8 cellular contexts compared by ENCODE assay signal in genomic region chr12:6295187-6295811, GRCh38. TPM values are rescaled to one million over a fixed set of nuclear protein-coding genes. Genes with fewer than 3 reads are reported as not detected.
DNase-seq lines count a peak whose midpoint lies in the region; ATAC-seq and TF ChIP-seq lines count a peak whose summit lies in the region.

No MANE protein-coding gene starts in this region.

- H3K27ac ChIP-seq in muscle layer of duodenum (ENCODE audit: low read length) (peak overlapping the region; percentile 95), esophagus muscularis mucosa (replicated peaks in 1 of 4) (peak overlapping the region in 1 of 4 donors; percentile 11)

- H3K27me3 ChIP-seq in muscle layer of duodenum (ENCODE audit: low read depth, low read length) (no peaks in the 10 kb centered on the region), esophagus muscularis mucosa (no peaks in the 10 kb centered on the region)

- no peak for TF ChIP-seq POLR2A in esophagus muscularis mucosa (IDR thresholded peaks at IDR 0.05; ENCODE audit: low read depth)

- peaks cover 0 to 6% of the 10 kb centered on the region in 2 donors for H3K4me1 ChIP-seq in muscle layer of duodenum (ENCODE audit: control insufficient read depth in 1 of 2, insufficient read depth in 2 of 2, low read length in 2 of 2)
- H3K4me1 ChIP-seq in esophagus muscularis mucosa = peaks cover 13 to 19% (median 17%) of the 10 kb centered on the region in 4 donors

- H3K4me3 ChIP-seq in muscle layer of duodenum (ENCODE audit: low read depth in 1 of 2, low read length in 2 of 2) = no peak overlapping the region
- no peak overlapping the region for H3K4me3 ChIP-seq in esophagus muscularis mucosa

- H3K36me3 ChIP-seq in muscle layer of duodenum (ENCODE audit: control insufficient read depth in 1 of 2, insufficient read depth in 2 of 2, low read length in 2 of 2) = no peaks in the 10 kb centered on the region
- H3K36me3 ChIP-seq in esophagus muscularis mucosa = no peaks in the 10 kb centered on the region

- peak overlapping the region; percentile 98 for H3K27ac Mint-ChIP-seq in Calu3 (ENCODE audit: unreplicated experiment)
- peak overlapping the region; percentile 95 for H3K27ac Mint-ChIP-seq in endothelial cell (ENCODE audit: unreplicated experiment)

- H3K27me3 Mint-ChIP-seq in Calu3 (ENCODE audit: unreplicated experiment) (no peaks in the 10 kb centered on the region), endothelial cell (ENCODE audit: unreplicated experiment) (peaks cover 13% of the 10 kb centered on the region)

- CTCF ChIA-PET in Calu3 (lab: Charles Lee) = interaction anchor here (0.5 to 1.6 kb wide), 13 partner anchors 10 to 1437 kb away, joined by 3 to 17 read pairs (median 4); no protein-coding TSS in a partner anchor

- 70% methylated on average over 5 of the region's 5 CpGs for WGBS in esophagus muscularis mucosa

- peaks cover 16% of the 10 kb centered on the region for H3K36me3 Mint-ChIP-seq in Calu3 (ENCODE audit: insufficient read depth, unreplicated experiment)
- H3K36me3 Mint-ChIP-seq in endothelial cell (ENCODE audit: low read depth, unreplicated experiment) = no peaks in the 10 kb centered on the region

- H3K4me3 Mint-ChIP-seq in Calu3 (ENCODE audit: low read depth, unreplicated experiment) = peak overlapping the region; percentile 12
- peak overlapping the region; percentile 34 for H3K4me3 Mint-ChIP-seq in endothelial cell (ENCODE audit: unreplicated experiment)

- BruUV-seq in Calu3 (replicated peaks; lab: Mats Ljungman, UMichigan) = no TSS peak

- no peaks in the 10 kb centered on the region for H3K9me3 Mint-ChIP-seq in Calu3 (ENCODE audit: low read depth, unreplicated experiment)
- H3K9me3 Mint-ChIP-seq in endothelial cell (ENCODE audit: unreplicated experiment) = peaks cover 5% of the 10 kb centered on the region

- no peak for TF ChIP-seq CTCF in Calu3 (IDR thresholded peaks at IDR 0.05; ENCODE audit: unreplicated experiment)
- no peak for TF ChIP-seq CTCF in endothelial cell (IDR thresholded peaks at IDR 0.05; ENCODE audit: unreplicated experiment)
- no peak for TF ChIP-seq CTCF in esophagus muscularis mucosa (IDR thresholded peaks at IDR 0.05)

- peak; percentile 89 for DNase-seq in Calu3
- DNase-seq in NCI-H2029 (lab: John Stamatoyannopoulos, UW) = peak; percentile 82
- peak; percentile 54 for DNase-seq in endothelial cell (ENCODE audit: low spot score)
- no peak for DNase-seq in germinal center (ENCODE audit: low spot score)
- no peak for DNase-seq in esophagus muscularis mucosa (ENCODE audit: extremely low spot score)

- H3K4me1 Mint-ChIP-seq in Calu3 (ENCODE audit: low read depth, unreplicated experiment) (peaks cover 48% of the 10 kb centered on the region), endothelial cell (ENCODE audit: unreplicated experiment) (peaks cover 18% of the 10 kb centered on the region)

- no peak for TF ChIP-seq EP300 in esophagus muscularis mucosa (IDR thresholded peaks at IDR 0.05)

- H3K9me3 ChIP-seq in muscle layer of duodenum (ENCODE audit: control insufficient read depth in 1 of 2, low read length in 2 of 2) (no peaks in the 10 kb centered on the region), esophagus muscularis mucosa (no peaks in the 10 kb centered on the region)

- intact Hi-C loops in Calu3 (cut with micrococcal nuclease; ENCODE audit: unreplicated experiment) (no loop called here), esophagus muscularis mucosa (cut with DNase I) (no loop called here)

- ATAC-seq in HG03135 (IDR thresholded peaks at IDR 0.05; ENCODE audit: unreplicated experiment) (no peak), GM19467 (IDR thresholded peaks at IDR 0.05; ENCODE audit: unreplicated experiment) (no peak)

RNA-seq across cellular contexts. Expression of gene PLEKHG6, which starts 15.2 kb away (rescaled TPM):
- 25.1 and 32.3 TPM in 2 replicates for total RNA-seq in Calu3 (2022)
- total RNA-seq in endothelial cell (ENCODE audit: unreplicated experiment) = 1.9 TPM
- total RNA-seq in esophagus muscularis mucosa = under 1 TPM in 2 of 4 donors, not detected in 2; 0.52 to 0.75 TPM

RNA-seq across cellular contexts. Expression of gene TNFRSF1A, which starts 46.6 kb away (rescaled TPM):
- total RNA-seq in Calu3 (2022) (76.7 and 79.3 TPM in 2 replicates), endothelial cell (ENCODE audit: unreplicated experiment) (125 TPM), esophagus muscularis mucosa (100 to 1,000 TPM; 146 to 464 (median 247) TPM)

Comparison
In these comparisons a context has a peak if more than half of its experiments do, and no peak if none do; other contexts are left out.
1. DNase-seq: peak in Calu3 (single experiment), NCI-H2029 (single experiment) and endothelial cell (single experiment); none in germinal center (single experiment) and esophagus muscularis mucosa (single experiment).